15 cellular contexts compared by ENCODE assay signal in genomic region chr9:134347996-134348395, GRCh38. TPM values are rescaled to one million over a fixed set of nuclear protein-coding genes. Genes with fewer than 3 reads are reported as not detected.
A peak's percentile ranks its signal among the peaks of the same experiment; 100 is the strongest.
DNase-seq lines count a peak whose midpoint lies in the region; ATAC-seq, FAIRE-seq and TF ChIP-seq lines count a peak whose summit lies in the region.
"Had no signal": no experiment of that assay in that cellular context is flagged by ENCODE, and none has a peak within 500 bp of the region (broad histone marks: within the 10 kb centered on the region; RNA-seq: fewer than 3 reads in every experiment).

No MANE protein-coding gene starts in this region.

- H3K36me3 ChIP-seq in Caco-2 (ENCODE audit: control insufficient read depth, insufficient read depth, low read length) (no peaks in the 10 kb centered on the region), WERI-Rb-1 (no peaks in the 10 kb centered on the region; the same call in 1 of the 2 replicates), H1 (ENCODE audit: control insufficient read depth in 2 of 4, insufficient read depth in 4 of 4, low read length in 3 of 4) (no peaks in the 10 kb centered on the region), gastrocnemius medialis (no peaks in the 10 kb centered on the region)

- H4K8ac ChIP-seq in H1 (ENCODE audit: extremely low read depth, insufficient read depth, low read length) = peak overlapping the region; percentile 51; the same call in 1 of the 2 replicates

- H3K18ac ChIP-seq in H1 (ENCODE audit: extremely low read depth, low read length) = no peak overlapping the region

- no peaks in the 10 kb centered on the region for H3K4me1 ChIP-seq in Caco-2
- H3K4me1 ChIP-seq in H1 (replicated peaks in 1 of 4; ENCODE audit: control insufficient read depth in 3 of 4, insufficient read depth in 4 of 4, low read length in 3 of 4) = peaks cover 0 to 12% (median 3%) of the 10 kb centered on the region in 4 experiments; a peak in 5 of 7 replicates
- peaks cover 97 to 100% of the 10 kb centered on the region in 2 donors for H3K4me1 ChIP-seq in gastrocnemius medialis

- 0 out of 2 replicates have a peak overlapping the region, but pooled peaks have one; percentile 9 for H2BK5ac ChIP-seq in H1 (ENCODE audit: low read depth, low read length)

- H3K4me1 Mint-ChIP-seq in Caco-2 (ENCODE audit: low read depth, unreplicated experiment) = no peaks in the 10 kb centered on the region

- H2BK12ac ChIP-seq in H1 (ENCODE audit: low read depth, low read length) = no peak overlapping the region

- no peak overlapping the region for H3K56ac ChIP-seq in H1 (replicated peaks; ENCODE audit: insufficient read length, low read depth, low read length)

- H3K27ac ChIP-seq in WERI-Rb-1 (peak overlapping the region; percentile 20; the same call in 1 of the 2 replicates), H1 (ENCODE audit: low read depth, low read length) (no peak overlapping the region), gastrocnemius medialis (peak overlapping the region; percentile 85 to 96 (median 90))
- H3K27ac ChIP-seq: SK-N-MC had no signal

- no peak for TF ChIP-seq RAD21 in H1 (IDR thresholded peaks at IDR 0.05 in 1 of 2, conservative IDR thresholded peaks at IDR 0.05 in 1 of 2; ENCODE audit: low read depth in 2 of 2, low read length in 2 of 2)

- TF ChIP-seq CTCF in Caco-2 (IDR thresholded peaks at IDR 0.05; ENCODE audit: insufficient read depth in 1 of 2, low read depth in 1 of 2, low read length in 1 of 2, severe bottlenecking in 1 of 2, unreplicated experiment in 1 of 2) (no peak), WERI-Rb-1 (IDR thresholded peaks at IDR 0.05; ENCODE audit: low read depth, low read length) (no peak), H1 (IDR thresholded peaks at IDR 0.05; ENCODE audit: control extremely low read depth in 1 of 3, insufficient read depth in 1 of 3, low read depth in 1 of 3, low read length in 3 of 3) (no peak), gastrocnemius medialis (IDR thresholded peaks at IDR 0.05 in 4 of 5, conservative IDR thresholded peaks at IDR 0.05 in 1 of 5) (no peak)

- in situ Hi-C loops in gastrocnemius medialis (cut with MboI; ENCODE audit: low sequenced_read_pairs in 4 of 4) = loop anchor here in 1 of 4 donors (25.0 kb wide), 1 partner anchor 89 kb away; no protein-coding TSS in a partner anchor

- no peak for DNase-seq in Caco-2
- no peak for DNase-seq in WERI-Rb-1
- DNase-seq in H1 (ENCODE audit: low read depth in 1 of 2, low spot score in 2 of 2) = no peak
- no peak for DNase-seq in gastrocnemius medialis
- DNase-seq in cerebellum (ENCODE audit: low spot score) = no peak
- DNase-seq in retina = no peak
- no peak for DNase-seq in activated CD8-positive, alpha-beta memory T cell treated with anti-CD3 and anti-CD28 coated beads for 24 hours
- DNase-seq: CD4-positive, CD25-positive, alpha-beta regulatory T cell; DMS79; HFFc6; NCI-H146; NCI-H2081 treated with DMSO at 0.1 percent for 48 hours had no signal

- H4K20me1 ChIP-seq in H1 (replicated peaks in 1 of 2; ENCODE audit: control insufficient read depth in 1 of 2, insufficient read depth in 2 of 2, low read length in 2 of 2) = peaks cover 17 to 52% of the 10 kb centered on the region in 2 experiments

- H3K9me3 ChIP-seq in Caco-2 (no peaks in the 10 kb centered on the region), WERI-Rb-1 (ENCODE audit: severe bottlenecking) (no peaks in the 10 kb centered on the region), H1 (ENCODE audit: insufficient read depth in 2 of 2, low read depth in 1 of 2, low read length in 1 of 2) (no peaks in the 10 kb centered on the region), gastrocnemius medialis (no peaks in the 10 kb centered on the region)

- no peak overlapping the region for H2BK15ac ChIP-seq in H1 (ENCODE audit: low read length)

- POLR2A ChIA-PET in Caco-2 (lab: Charles Lee) = no interaction called here
- POLR2A ChIA-PET in H1 (lab: Charles Lee; ENCODE audit: partially characterized antibody) = interaction anchor here (0.9 kb wide), 1 partner anchor 64 kb away, joined by 3 read pairs; no protein-coding TSS in a partner anchor

- H3K4me3 Mint-ChIP-seq in Caco-2 (ENCODE audit: unreplicated experiment) = no peak overlapping the region
- H3K4me3 Mint-ChIP-seq: HFFc6 had no signal

- H3K23me2 ChIP-seq in H1 (ENCODE audit: low read depth, low read length) = no peaks in the 10 kb centered on the region

- no peak overlapping the region for H3K4me2 ChIP-seq in H1 (ENCODE audit: insufficient read depth in 1 of 2, low read depth in 2 of 2, low read length in 2 of 2)

- no peak overlapping the region for H4K5ac ChIP-seq in H1 (ENCODE audit: insufficient read length, low read depth, low read length)

- H3K23ac ChIP-seq in H1 (ENCODE audit: insufficient read length) = no peak overlapping the region

- no peak overlapping the region for H3K14ac ChIP-seq in H1 (ENCODE audit: insufficient read length)

- H3K4me3 ChIP-seq in Caco-2 (ENCODE audit: low read depth, low read length) (no peak overlapping the region), WERI-Rb-1 (ENCODE audit: low read depth, low read length) (no peak overlapping the region), H1 (ENCODE audit: extremely low read depth in 1 of 4, insufficient read depth in 2 of 4, low read depth in 3 of 4, low read length in 4 of 4) (no peak overlapping the region), gastrocnemius medialis (no peak overlapping the region)
- H3K4me3 ChIP-seq: SK-N-MC had no signal

- H2AFZ ChIP-seq in H1 (ENCODE audit: low read length) = no peak overlapping the region

- CTCF ChIA-PET in Caco-2 (lab: Charles Lee) = no interaction called here
- CTCF ChIA-PET in H1 (lab: Charles Lee; ENCODE audit: partially characterized antibody) = interaction anchor here (0.7 to 3.7 kb wide), 4 partner anchors 14 to 111 kb away, joined by 3 to 11 read pairs (median 3); no protein-coding TSS in a partner anchor

- no peak for TF ChIP-seq POLR2A in H1 (IDR thresholded peaks at IDR 0.05; ENCODE audit: control extremely low read depth in 1 of 2, low read depth in 2 of 2, low read length in 2 of 2)
- TF ChIP-seq POLR2A in gastrocnemius medialis (IDR thresholded peaks at IDR 0.05) = no peak

- peaks cover 22% of the 10 kb centered on the region for H3K36me3 Mint-ChIP-seq in Caco-2 (ENCODE audit: insufficient read depth, unreplicated experiment)
- H3K36me3 Mint-ChIP-seq: CD4-positive, CD25-positive, alpha-beta regulatory T cell had no signal

- H3K27ac Mint-ChIP-seq in Caco-2 (ENCODE audit: unreplicated experiment) = peak overlapping the region; percentile 36
- H3K27ac Mint-ChIP-seq: CD4-positive, CD25-positive, alpha-beta regulatory T cell; HFFc6 had no signal

- peaks cover 43% of the 10 kb centered on the region for H3K79me1 ChIP-seq in H1 (ENCODE audit: low read depth, low read length)

- H3K4ac ChIP-seq in H1 (replicated peaks; ENCODE audit: insufficient read length, low read depth, low read length) = no peak overlapping the region

- ATAC-seq in gastrocnemius medialis = no peak
- ATAC-seq: Panc1, Right ventricle myocardium inferior had no signal

- 95% methylated on average over 10 of the region's 10 CpGs; no CpG with 5 or more reads in 1 of the 2 experiments for WGBS in H1 (ENCODE audit: extremely low coverage in 1 of 2, insufficient coverage in 1 of 2, insufficient read length in 1 of 2, insufficient replicate concordance in 2 of 2, low coverage in 1 of 2, low lambda C conversion rate in 2 of 2, missing lambda C conversion rate in 1 of 2), 2 experiments

- intact Hi-C loops in Caco-2 (cut with micrococcal nuclease; ENCODE audit: unreplicated experiment) (no loop called here), gastrocnemius medialis (cut with DNase I; ENCODE audit: low total_unique reads) (no loop called here)

- H3K27me3 ChIP-seq in Caco-2 (replicated peaks; ENCODE audit: control insufficient read depth, insufficient read depth, low read length) (no peaks in the 10 kb centered on the region), WERI-Rb-1 (ENCODE audit: insufficient read depth, low read depth, severe bottlenecking) (no peaks in the 10 kb centered on the region), H1 (replicated peaks in 1 of 4; ENCODE audit: control insufficient read depth in 3 of 4, extremely low read depth in 1 of 4, insufficient read depth in 3 of 4, low read length in 3 of 4) (no peaks in the 10 kb centered on the region), gastrocnemius medialis (no peaks in the 10 kb centered on the region)

- TF ChIP-seq EP300 in H1 (IDR thresholded peaks at IDR 0.05; ENCODE audit: borderline replicate concordance in 1 of 2, low read depth in 2 of 2, low read length in 2 of 2) = no peak

- no peak overlapping the region for H2BK120ac ChIP-seq in H1 (replicated peaks; ENCODE audit: low read depth, low read length)

- no peaks in the 10 kb centered on the region for H3K27me3 Mint-ChIP-seq in Caco-2 (ENCODE audit: insufficient read depth, unreplicated experiment)
- H3K27me3 Mint-ChIP-seq: CD4-positive, CD25-positive, alpha-beta regulatory T cell had no signal

- peaks cover 0 to 79% of the 10 kb centered on the region in 2 experiments; a peak in 2 of 4 replicates for H3K79me2 ChIP-seq in H1 (ENCODE audit: control insufficient read depth in 1 of 2, insufficient read depth in 2 of 2, low read length in 2 of 2)

- no peaks in the 10 kb centered on the region for H3K9me3 Mint-ChIP-seq in Caco-2 (ENCODE audit: unreplicated experiment)
- H3K9me3 Mint-ChIP-seq: CD4-positive, CD25-positive, alpha-beta regulatory T cell; HFFc6 had no signal

- H3K9ac ChIP-seq in H1 (replicated peaks in 1 of 4; ENCODE audit: extremely low read depth in 1 of 4, low read depth in 3 of 4, low read length in 3 of 4) = no peak overlapping the region

- no peak overlapping the region for H2AK5ac ChIP-seq in H1 (ENCODE audit: low read depth, low read length)

- no peak for FAIRE-seq in H1 (lab: Jason Lieb, UNC)

- BruUV-seq in Caco-2 (replicated peaks; lab: Mats Ljungman, UMichigan) = no TSS peak

- no peak overlapping the region for H4K91ac ChIP-seq in H1 (replicated peaks; ENCODE audit: insufficient read length, low read length)

- H2BK20ac ChIP-seq in H1 (ENCODE audit: low read length) = no peak overlapping the region

RNA-seq across cellular contexts. Expression of gene RXRA, which starts 21.7 kb away (rescaled TPM):
- total RNA-seq in Caco-2 (2022) (63.8 and 69.1 TPM in 2 replicates), gastrocnemius medialis (100 to 1,000 TPM in 3 of 4 donors, 10 to 100 TPM in 1; 70.8 to 224 (median 160) TPM), cerebellum (5.7 TPM)
- total RNA-seq in H1 (2021; fragmentation: NEBNext Ultra II Directional; extraction: Animal tissue kit (Norgen Biotek cat#: 25700)) = 28.1 and 29.4 TPM in 2 replicates
- polyA plus RNA-seq in H1 (2011; rRNA removed) = 9.8 and 21.0 TPM in 2 replicates
- polyA plus RNA-seq in H1 (2011; cell fraction: cytosol; rRNA removed) = 14.3 TPM
- 27.1 TPM for polyA plus RNA-seq in H1 (2011; cell fraction: nucleus; rRNA removed)
- 14.2 to 23.4 TPM (median 21.5 TPM) in 4 replicates for polyA plus RNA-seq in H1 (2012, experiment 1 of 2)
- 17.1 TPM for polyA plus RNA-seq in H1 (2012, experiment 2 of 2)
- 14.4 TPM for polyA plus RNA-seq in H1 (2013, experiment 1 of 2)
- polyA plus RNA-seq in H1 (2013, experiment 2 of 2) = 14.7 TPM
- polyA minus RNA-seq in H1 (2011; rRNA and poly(A)+ RNA removed) = 9.7 and 12.2 TPM in 2 replicates
- 14.5 TPM for polyA minus RNA-seq in H1 (2011; cell fraction: cytosol; rRNA and poly(A)+ RNA removed)
- 13.4 TPM for polyA minus RNA-seq in H1 (2011; cell fraction: nucleus; rRNA and poly(A)+ RNA removed)
